22 cellular contexts compared by ENCODE assay signal in the genomic region with DNA sequence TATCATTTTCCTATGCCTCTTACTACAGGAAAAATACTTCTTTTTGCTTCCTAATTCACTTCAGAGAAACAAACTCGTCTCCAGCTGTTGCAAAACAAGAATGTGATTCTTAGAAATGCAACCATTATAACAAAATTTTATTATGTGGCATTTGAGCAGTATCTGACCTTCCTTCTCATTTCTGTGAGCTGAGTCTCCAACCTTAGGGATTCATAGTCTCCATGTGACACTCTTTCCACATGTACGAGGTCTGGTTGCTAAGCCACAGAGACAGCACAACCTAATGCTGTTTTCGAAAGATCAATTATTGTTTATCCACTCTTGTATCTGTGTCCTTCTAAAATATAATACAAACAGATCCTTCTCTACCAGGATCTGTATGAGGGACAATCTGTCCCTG.
"Had no signal": no experiment of that assay in that cellular context is flagged by ENCODE, and none has a peak within 500 bp of the region (broad histone marks: within the 10 kb centered on the region; RNA-seq: fewer than 3 reads in every experiment).

No MANE protein-coding gene starts in this region.

- H3K9me3 ChIP-seq: heart left ventricle, mucosa of descending colon, neutrophil, thoracic aorta, transverse colon had no signal

- H3K9me3 Mint-ChIP-seq: endodermal cell; stimulated activated naive CD8-positive, alpha-beta T cell treated with anti-CD3 and anti-CD28 coated beads, Interleukin-15, amount 100 ng/mL, for 72 hours had no signal

- DNase-seq: effector CD4-positive, alpha-beta T cell; endodermal cell; erythroblast; heart left ventricle; hypothalamus; kidney glomerular epithelial cell; mammary epithelial cell; mucosa of descending colon; naive thymus-derived CD8-positive, alpha-beta T cell; posterior cingulate gyrus; stimulated activated CD4-positive, alpha-beta T cell treated with anti-CD3 and anti-CD28 coated beads, Interleukin-2, amount 100 ng/mL, for 24 hours; stimulated activated CD4-positive, alpha-beta T cell treated with anti-CD3 and anti-CD28 coated beads, Interleukin-4, amount 100 ng/mL, for 4 hours; stimulated activated naive B cell treated with anti-CD40 and anti-IgM and Interleukin-4, amounts not matched to agents 10 μg/mL and 1 μg/mL and 100 μg/mL, for 72 hours; stimulated activated naive CD8-positive, alpha-beta T cell treated with anti-CD3 and anti-CD28 coated beads, Interleukin-15, amount 100 ng/mL, for 72 hours; substantia nigra; transverse colon had no signal

- H3K36me3 Mint-ChIP-seq: naive thymus-derived CD8-positive, alpha-beta T cell; stimulated activated naive B cell treated with anti-CD40 and anti-IgM and Interleukin-4, amounts not matched to agents 10 μg/mL and 1 μg/mL and 100 μg/mL, for 72 hours had no signal

- H3K4me3 ChIP-seq: coronary artery, heart left ventricle, mucosa of descending colon, skin epidermis, thoracic aorta, transverse colon had no signal

- H3K4me3 Mint-ChIP-seq: endodermal cell; naive thymus-derived CD8-positive, alpha-beta T cell; stimulated activated naive B cell treated with anti-CD40 and anti-IgM and Interleukin-4, amounts not matched to agents 10 μg/mL and 1 μg/mL and 100 μg/mL, for 72 hours; stimulated activated naive CD8-positive, alpha-beta T cell treated with anti-CD3 and anti-CD28 coated beads, Interleukin-15, amount 100 ng/mL, for 72 hours had no signal

- H3K27me3 Mint-ChIP-seq: stimulated activated naive B cell treated with anti-CD40 and anti-IgM and Interleukin-4, amounts not matched to agents 10 μg/mL and 1 μg/mL and 100 μg/mL, for 72 hours had no signal

- H3K27ac Mint-ChIP-seq: endodermal cell; naive thymus-derived CD8-positive, alpha-beta T cell; stimulated activated naive B cell treated with anti-CD40 and anti-IgM and Interleukin-4, amounts not matched to agents 10 μg/mL and 1 μg/mL and 100 μg/mL, for 72 hours; stimulated activated naive CD8-positive, alpha-beta T cell treated with anti-CD3 and anti-CD28 coated beads, Interleukin-15, amount 100 ng/mL, for 72 hours had no signal

- H3K4me1 ChIP-seq: heart left ventricle, transverse colon had no signal

- H3K4me1 Mint-ChIP-seq: endodermal cell; naive thymus-derived CD8-positive, alpha-beta T cell; stimulated activated naive B cell treated with anti-CD40 and anti-IgM and Interleukin-4, amounts not matched to agents 10 μg/mL and 1 μg/mL and 100 μg/mL, for 72 hours; stimulated activated naive CD8-positive, alpha-beta T cell treated with anti-CD3 and anti-CD28 coated beads, Interleukin-15, amount 100 ng/mL, for 72 hours had no signal

- H3K36me3 ChIP-seq: heart left ventricle, neutrophil, thoracic aorta, transverse colon had no signal

- ATAC-seq: heart left ventricle; left lobe of liver; mucosa of descending colon; naive thymus-derived CD8-positive, alpha-beta T cell; sciatic nerve; stimulated activated naive B cell treated with anti-CD40 and anti-IgM and Interleukin-4, amounts not matched to agents 10 μg/mL and 1 μg/mL and 100 μg/mL, for 72 hours; stimulated activated naive CD8-positive, alpha-beta T cell treated with anti-CD3 and anti-CD28 coated beads, Interleukin-15, amount 100 ng/mL, for 72 hours had no signal

- H3K27ac ChIP-seq: coronary artery, heart left ventricle, neutrophil, skin epidermis, thoracic aorta, transverse colon had no signal

- H3K27me3 ChIP-seq: heart left ventricle, neutrophil, transverse colon had no signal
